ENCODE assay signal across 29 cellular contexts in genomic region chr1:228823200-228823599, GRCh38.
"Had no signal": no experiment of that assay in that cellular context is flagged by ENCODE, and none has a peak within 500 bp of the region (broad histone marks: within the 10 kb centered on the region; RNA-seq: fewer than 3 reads in every experiment).

No MANE protein-coding gene starts in this region.

- H3K9me3 ChIP-seq: adrenal gland, Peyer's patch, SJSA1, SK-N-SH had no signal

- H3K27me3 ChIP-seq: Peyer's patch, SJSA1 had no signal

- H3K36me3 ChIP-seq: adrenal gland, brain microvascular endothelial cell, Peyer's patch, SJSA1 had no signal

- DNase-seq: activated CD4-positive, alpha-beta memory T cell treated with anti-CD3 and anti-CD28 coated beads for 36 hours; activated CD4-positive, alpha-beta T cell treated with anti-CD3 and anti-CD28 coated beads for 36 hours; activated CD4-positive, alpha-beta T cell treated with anti-CD3 and anti-CD28 coated beads, Interleukin-2, amount 10 ng/mL, durations not matched to agents 7 days and 5 days; activated CD8-positive, alpha-beta memory T cell treated with anti-CD3 and anti-CD28 coated beads, Interleukin-2, amount 50 U/mL, for 4 hours; activated gamma-delta T cell treated with Interleukin-2 at 50 U/mL for 16 hours; activated naive CD4-positive, alpha-beta T cell treated with anti-CD3 and anti-CD28 coated beads for 36 hours; activated T-cell treated with anti-CD3 and anti-CD28 coated beads for 4 hours; activated T-cell treated with anti-CD3 and anti-CD28 coated beads, Interleukin-2, amount 50 U/mL, for 4 hours; adrenal gland; aorta; brain microvascular endothelial cell; MM.1S; MV-4-11; NCI-H1092; NCI-H1436 treated with DMSO at 0.1 percent for 48 hours; NCI-H1694 treated with DMSO at 0.1 percent for 48 hours; NCI-H2029; NCI-H345; NCI-H524 treated with DMSO at 0.1 percent for 48 hours; PC-3; Peyer's patch; RPMI8226; SHP77 treated with DMSO at 0.1 percent for 48 hours; SK-N-SH had no signal

- H3K4me2 ChIP-seq: KMS-11, SK-N-SH had no signal

- H3K4me1 ChIP-seq: Peyer's patch, SJSA1 had no signal

- ATAC-seq: activated CD4-positive, alpha-beta T cell treated with anti-CD3 and anti-CD28 coated beads for 36 hours; activated CD4-positive, CD25-positive, alpha-beta regulatory T cell treated with anti-CD3 and anti-CD28 coated beads, Interleukin-2, amount 50 U/mL, for 24 hours; activated naive CD4-positive, alpha-beta T cell treated with anti-CD3 and anti-CD28 coated beads, Interleukin-2, amount 50 U/mL, for 72 hours; activated T-cell treated with anti-CD3 and anti-CD28 coated beads, Interleukin-2, amount 50 U/mL, for 4 hours; PC-3; WTC11 had no signal

- H3K9me2 ChIP-seq: SK-N-SH had no signal

- H3K4me3 ChIP-seq: adrenal gland, Peyer's patch, SJSA1 had no signal

- H3K27ac ChIP-seq: adrenal gland, brain microvascular endothelial cell, KMS-11, Peyer's patch, SJSA1 had no signal
